Comparison of ENCODE assay signal across 8 cellular contexts in genomic region chr1:14778882-14779594, GRCh38.
DNase-seq lines count a peak whose midpoint lies in the region; ATAC-seq and TF ChIP-seq lines count a peak whose summit lies in the region.

No MANE protein-coding gene starts in this region.

- H3K4me3 ChIP-seq in GM23338 (no peak overlapping the region), esophagus muscularis mucosa (no peak overlapping the region)

- H3K27me3 ChIP-seq in GM23338 (ENCODE audit: insufficient read depth) (no peaks in the 10 kb centered on the region), esophagus muscularis mucosa (no peaks in the 10 kb centered on the region)

- H3K27me3 Mint-ChIP-seq in GM23338 (ENCODE audit: insufficient read depth, low read depth, poor library complexity) (peaks cover 10% of the 10 kb centered on the region), progenitor cell of endocrine pancreas (no peaks in the 10 kb centered on the region)

- no peak for TF ChIP-seq POLR2A in esophagus muscularis mucosa (IDR thresholded peaks at IDR 0.05; ENCODE audit: low read depth)

- no peaks in the 10 kb centered on the region for H3K36me3 ChIP-seq in GM23338 (ENCODE audit: insufficient read depth)
- H3K36me3 ChIP-seq in esophagus muscularis mucosa: no peaks in the 10 kb centered on the region

- WGBS in esophagus muscularis mucosa: 76% methylated on average over 10 of the region's 10 CpGs

- no peaks in the 10 kb centered on the region for H4K20me1 ChIP-seq in GM23338 (replicated peaks; ENCODE audit: insufficient read depth)

- no peak overlapping the region for H3K27ac Mint-ChIP-seq in GM23338
- peak overlapping the region; percentile 88 for H3K27ac Mint-ChIP-seq in progenitor cell of endocrine pancreas

- H3K4me2 ChIP-seq in GM23338: 0 out of 2 replicates have a peak overlapping the region, but pooled peaks have one; percentile 46

- intact Hi-C loops in esophagus muscularis mucosa (cut with DNase I): loop anchor here (2.0 to 10.0 kb wide), 2 partner anchors 136 to 268 kb away; no protein-coding TSS in a partner anchor

- no peak overlapping the region for H3K27ac ChIP-seq in GM23338 (ENCODE audit: low read depth)
- H3K27ac ChIP-seq in esophagus muscularis mucosa (replicated peaks in 1 of 4): no peak overlapping the region

- peak; percentile 79 to 94 for TF ChIP-seq CTCF in GM23338 (conservative IDR thresholded peaks at IDR 0.05; ENCODE audit: low read depth in 2 of 2)
- peak; percentile 42 to 69 (median 47) for TF ChIP-seq CTCF in esophagus muscularis mucosa (IDR thresholded peaks at IDR 0.05)
- TF ChIP-seq CTCF in progenitor cell of endocrine pancreas (IDR thresholded peaks at IDR 0.05; ENCODE audit: unreplicated experiment): peak; percentile 81

- no peaks in the 10 kb centered on the region for H3K9me2 ChIP-seq in GM23338 (ENCODE audit: insufficient read depth)

- H3K79me2 ChIP-seq in GM23338 (replicated peaks; ENCODE audit: insufficient read depth): no peaks in the 10 kb centered on the region; the same call in 1 of the 2 replicates

- H3K4me1 ChIP-seq in GM23338 (ENCODE audit: insufficient read depth): peaks cover 39% of the 10 kb centered on the region
- no peaks in the 10 kb centered on the region for H3K4me1 ChIP-seq in esophagus muscularis mucosa

- no peak overlapping the region for H3K4me3 Mint-ChIP-seq in GM23338
- H3K4me3 Mint-ChIP-seq in progenitor cell of endocrine pancreas (ENCODE audit: low read depth): no peak overlapping the region

- peaks cover 42% of the 10 kb centered on the region for H3K4me1 Mint-ChIP-seq in GM23338
- H3K4me1 Mint-ChIP-seq in progenitor cell of endocrine pancreas (ENCODE audit: low read depth): peaks cover 40% of the 10 kb centered on the region

- H3K36me3 Mint-ChIP-seq in GM23338 (ENCODE audit: low read depth) (no peaks in the 10 kb centered on the region; the same call in 2 of the 3 replicates), progenitor cell of endocrine pancreas (ENCODE audit: insufficient read depth) (no peaks in the 10 kb centered on the region)

- 0 out of 2 replicates have a peak, but pooled peaks cover 4% of the 10 kb centered on the region for H3F3A ChIP-seq in GM23338 (replicated peaks; ENCODE audit: low read depth)

- H2AFZ ChIP-seq in GM23338: no peak overlapping the region

- H3K9me3 ChIP-seq in esophagus muscularis mucosa: no peaks in the 10 kb centered on the region

- no peak for TF ChIP-seq EP300 in esophagus muscularis mucosa (IDR thresholded peaks at IDR 0.05)

- ATAC-seq in GM23338 (peak; percentile 85), HG03159 (IDR thresholded peaks at IDR 0.05; ENCODE audit: unreplicated experiment) (no peak)

- H3K9me3 Mint-ChIP-seq in GM23338 (no peaks in the 10 kb centered on the region), progenitor cell of endocrine pancreas (ENCODE audit: low read depth) (no peaks in the 10 kb centered on the region)

- DNase-seq in CD1c-positive myeloid dendritic cell (ENCODE audit: extremely low spot score) (peak; percentile 40), GM23338 (ENCODE audit: low spot score) (peak; percentile 85), SKM-1 (lab: John Stamatoyannopoulos, UW; ENCODE audit: unreplicated experiment) (peak; percentile 10), esophagus muscularis mucosa (ENCODE audit: extremely low spot score) (no peak), progenitor cell of endocrine pancreas (ENCODE audit: low spot score, unreplicated experiment) (peak; percentile 42), KG1 (lab: John Stamatoyannopoulos, UW) (no peak), NCI-H187 (lab: John Stamatoyannopoulos, UW) (no peak)

TF ChIP-seq in GM23338, 12 proteins besides CTCF, POLR2A, EP300 and RAD21:
- no peak for TF ChIP-seq JUNB (IDR thresholded peaks at IDR 0.05; ENCODE audit: unreplicated experiment)
- TF ChIP-seq, protein P1, sequence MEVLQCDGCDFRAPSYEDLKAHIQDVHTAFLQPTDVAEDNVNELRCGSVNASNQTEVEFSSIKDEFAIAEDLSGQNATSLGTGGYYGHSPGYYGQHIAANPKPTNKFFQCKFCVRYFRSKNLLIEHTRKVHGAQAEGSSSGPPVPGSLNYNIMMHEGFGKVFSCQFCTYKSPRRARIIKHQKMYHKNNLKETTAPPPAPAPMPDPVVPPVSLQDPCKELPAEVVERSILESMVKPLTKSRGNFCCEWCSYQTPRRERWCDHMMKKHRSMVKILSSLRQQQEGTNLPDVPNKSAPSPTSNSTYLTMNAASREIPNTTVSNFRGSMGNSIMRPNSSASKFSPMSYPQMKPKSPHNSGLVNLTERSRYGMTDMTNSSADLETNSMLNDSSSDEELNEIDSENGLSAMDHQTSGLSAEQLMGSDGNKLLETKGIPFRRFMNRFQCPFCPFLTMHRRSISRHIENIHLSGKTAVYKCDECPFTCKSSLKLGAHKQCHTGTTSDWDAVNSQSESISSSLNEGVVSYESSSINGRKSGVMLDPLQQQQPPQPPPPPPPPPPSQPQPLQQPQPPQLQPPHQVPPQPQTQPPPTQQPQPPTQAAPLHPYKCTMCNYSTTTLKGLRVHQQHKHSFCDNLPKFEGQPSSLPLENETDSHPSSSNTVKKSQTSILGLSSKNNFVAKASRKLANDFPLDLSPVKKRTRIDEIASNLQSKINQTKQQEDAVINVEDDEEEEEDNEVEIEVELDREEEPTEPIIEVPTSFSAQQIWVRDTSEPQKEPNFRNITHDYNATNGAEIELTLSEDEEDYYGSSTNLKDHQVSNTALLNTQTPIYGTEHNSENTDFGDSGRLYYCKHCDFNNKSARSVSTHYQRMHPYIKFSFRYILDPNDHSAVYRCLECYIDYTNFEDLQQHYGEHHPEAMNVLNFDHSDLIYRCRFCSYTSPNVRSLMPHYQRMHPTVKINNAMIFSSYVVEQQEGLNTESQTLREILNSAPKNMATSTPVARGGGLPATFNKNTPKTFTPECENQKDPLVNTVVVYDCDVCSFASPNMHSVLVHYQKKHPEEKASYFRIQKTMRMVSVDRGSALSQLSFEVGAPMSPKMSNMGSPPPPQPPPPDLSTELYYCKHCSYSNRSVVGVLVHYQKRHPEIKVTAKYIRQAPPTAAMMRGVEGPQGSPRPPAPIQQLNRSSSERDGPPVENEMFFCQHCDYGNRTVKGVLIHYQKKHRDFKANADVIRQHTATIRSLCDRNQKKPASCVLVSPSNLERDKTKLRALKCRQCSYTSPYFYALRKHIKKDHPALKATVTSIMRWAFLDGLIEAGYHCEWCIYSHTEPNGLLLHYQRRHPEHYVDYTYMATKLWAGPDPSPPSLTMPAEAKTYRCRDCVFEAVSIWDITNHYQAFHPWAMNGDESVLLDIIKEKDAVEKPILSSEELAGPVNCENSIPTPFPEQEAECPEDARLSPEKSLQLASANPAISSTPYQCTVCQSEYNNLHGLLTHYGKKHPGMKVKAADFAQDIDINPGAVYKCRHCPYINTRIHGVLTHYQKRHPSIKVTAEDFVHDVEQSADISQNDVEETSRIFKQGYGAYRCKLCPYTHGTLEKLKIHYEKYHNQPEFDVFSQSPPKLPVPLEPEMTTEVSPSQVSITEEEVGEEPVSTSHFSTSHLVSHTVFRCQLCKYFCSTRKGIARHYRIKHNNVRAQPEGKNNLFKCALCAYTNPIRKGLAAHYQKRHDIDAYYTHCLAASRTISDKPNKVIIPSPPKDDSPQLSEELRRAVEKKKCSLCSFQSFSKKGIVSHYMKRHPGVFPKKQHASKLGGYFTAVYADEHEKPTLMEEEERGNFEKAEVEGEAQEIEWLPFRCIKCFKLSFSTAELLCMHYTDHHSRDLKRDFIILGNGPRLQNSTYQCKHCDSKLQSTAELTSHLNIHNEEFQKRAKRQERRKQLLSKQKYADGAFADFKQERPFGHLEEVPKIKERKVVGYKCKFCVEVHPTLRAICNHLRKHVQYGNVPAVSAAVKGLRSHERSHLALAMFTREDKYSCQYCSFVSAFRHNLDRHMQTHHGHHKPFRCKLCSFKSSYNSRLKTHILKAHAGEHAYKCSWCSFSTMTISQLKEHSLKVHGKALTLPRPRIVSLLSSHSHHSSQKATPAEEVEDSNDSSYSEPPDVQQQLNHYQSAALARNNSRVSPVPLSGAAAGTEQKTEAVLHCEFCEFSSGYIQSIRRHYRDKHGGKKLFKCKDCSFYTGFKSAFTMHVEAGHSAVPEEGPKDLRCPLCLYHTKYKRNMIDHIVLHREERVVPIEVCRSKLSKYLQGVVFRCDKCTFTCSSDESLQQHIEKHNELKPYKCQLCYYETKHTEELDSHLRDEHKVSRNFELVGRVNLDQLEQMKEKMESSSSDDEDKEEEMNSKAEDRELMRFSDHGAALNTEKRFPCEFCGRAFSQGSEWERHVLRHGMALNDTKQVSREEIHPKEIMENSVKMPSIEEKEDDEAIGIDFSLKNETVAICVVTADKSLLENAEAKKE (CRISPR knock-in tag; IDR thresholded peaks at IDR 0.05): peak; percentile 38; the same call in 1 of the 2 replicates

Comparison
In these comparisons a context has a peak if more than half of its experiments do, and no peak if none do; other contexts are left out.
1. DNase-seq: peak in CD1c-positive myeloid dendritic cell (single experiment), GM23338 (single experiment), SKM-1 (single experiment) and progenitor cell of endocrine pancreas (single experiment); none in esophagus muscularis mucosa (single experiment), KG1 (single experiment) and NCI-H187 (0 of 2).
2. Peak in every context shown above with its lines, with median percentiles within 50 percentile points of each other: CTCF ChIP-seq.